Comparison of ENCODE assay signal across 9 cellular contexts in genomic region chr7:98354511-98355249, GRCh38. TPM values are rescaled to one million over a fixed set of nuclear protein-coding genes. Genes with fewer than 3 reads are reported as not detected.
A peak's percentile ranks its signal among the peaks of the same experiment; 100 is the strongest.
DNase-seq lines count a peak whose midpoint lies in the region; ATAC-seq and TF ChIP-seq lines count a peak whose summit lies in the region.
"Had no signal": no experiment of that assay in that cellular context is flagged by ENCODE, and none has a peak within 500 bp of the region (broad histone marks: within the 10 kb centered on the region; RNA-seq: fewer than 3 reads in every experiment).

No MANE protein-coding gene starts in this region.

- H3K9me3 Mint-ChIP-seq in Calu3 (ENCODE audit: low read depth, unreplicated experiment) = no peaks in the 10 kb centered on the region
- H3K9me3 Mint-ChIP-seq in nephron progenitor cell = no peaks in the 10 kb centered on the region

- peak overlapping the region; percentile 67 for H3K4me3 Mint-ChIP-seq in Calu3 (ENCODE audit: low read depth, unreplicated experiment)
- no peak overlapping the region for H3K4me3 Mint-ChIP-seq in nephron progenitor cell

- BruUV-seq in Calu3 (replicated peaks; lab: Mats Ljungman, UMichigan) = no TSS peak

- DNase-seq in Calu3 = peak; percentile 81
- DNase-seq in NCI-H69 (lab: John Stamatoyannopoulos, UW) = peak; percentile 32
- DNase-seq in epithelial cell of proximal tubule (ENCODE audit: low read depth) = no peak
- no peak for DNase-seq in nephron progenitor cell
- DNase-seq in stimulated activated naive CD4-positive, alpha-beta T cell treated with Interleukin-2 at 50 U/mL for 16 hours (lab: John Stamatoyannopoulos, UW) = no peak
- no peak for DNase-seq in GDM1 (lab: John Stamatoyannopoulos, UW)
- no peak for DNase-seq in stimulated activated CD4-positive, alpha-beta T cell treated with anti-CD3 and anti-CD28 coated beads, Interleukin-15, amount 100 ng/mL, for 24 hours
- DNase-seq: RPMI8226 had no signal

- H3K27me3 Mint-ChIP-seq in Calu3 (ENCODE audit: unreplicated experiment) = no peaks in the 10 kb centered on the region
- H3K27me3 Mint-ChIP-seq in nephron progenitor cell (ENCODE audit: low read depth, poor library complexity) = no peaks in the 10 kb centered on the region

- H3K4me1 Mint-ChIP-seq in Calu3 (ENCODE audit: low read depth, unreplicated experiment) (peaks cover 40% of the 10 kb centered on the region), nephron progenitor cell (peaks cover 17% of the 10 kb centered on the region)

- TF ChIP-seq CTCF in Calu3 (IDR thresholded peaks at IDR 0.05; ENCODE audit: unreplicated experiment) (no peak), epithelial cell of proximal tubule (conservative IDR thresholded peaks at IDR 0.05; ENCODE audit: low read depth, low read length) (no peak), nephron progenitor cell (IDR thresholded peaks at IDR 0.05) (no peak)

- intact Hi-C loops in Calu3 (cut with micrococcal nuclease; ENCODE audit: unreplicated experiment) = loop anchor here (2.0 to 10.0 kb wide), 2 partner anchors 30 to 70 kb away; partner anchors contain the start of gene BRI3

- H3K27ac Mint-ChIP-seq in Calu3 (ENCODE audit: unreplicated experiment) (peak overlapping the region; percentile 94), nephron progenitor cell (peak overlapping the region; percentile 82)

- H3K36me3 Mint-ChIP-seq in Calu3 (ENCODE audit: insufficient read depth, unreplicated experiment) = peaks cover 29% of the 10 kb centered on the region
- H3K36me3 Mint-ChIP-seq in nephron progenitor cell (ENCODE audit: low read depth) = peaks cover 45% of the 10 kb centered on the region

- CTCF ChIA-PET in Calu3 (lab: Charles Lee) = interaction anchor here (1.1 to 1.9 kb wide), 3 partner anchors 29 to 46 kb away, joined by 3 to 6 read pairs (median 3); partner anchors contain the start of gene BAIAP2L1

- H3K4me3 ChIP-seq in epithelial cell of proximal tubule (ENCODE audit: low read depth, low read length) = peak overlapping the region; percentile 32

- no peak for ATAC-seq in HG02678 (IDR thresholded peaks at IDR 0.05; ENCODE audit: unreplicated experiment)

RNA-seq across cellular contexts. Expression of gene BAIAP2L1, which starts 46.2 kb away (rescaled TPM):
- total RNA-seq in Calu3 (2022) = 55.8 and 63.8 TPM in 2 replicates
- 25.3 and 46.8 TPM in 2 replicates for total RNA-seq in epithelial cell of proximal tubule

Comparison
In these comparisons a context has a peak if more than half of its experiments do, and no peak if none do; other contexts are left out.
1. DNase-seq: peak in Calu3 (single experiment) and NCI-H69 (single experiment); none in epithelial cell of proximal tubule (single experiment), nephron progenitor cell (single experiment), stimulated activated naive CD4-positive, alpha-beta T cell treated with Interleukin-2 at 50 U/mL for 16 hours (single experiment), GDM1 (single experiment) and stimulated activated CD4-positive, alpha-beta T cell treated with anti-CD3 and anti-CD28 coated beads, Interleukin-15, amount 100 ng/mL, for 24 hours (single experiment).